In genomic region chr6:41723178-41723935, GRCh38 we compare ENCODE assay signal across 8 cellular contexts. TPM values are rescaled to one million over a fixed set of nuclear protein-coding genes. Genes with fewer than 3 reads are reported as not detected.
A peak's percentile ranks its signal among the peaks of the same experiment; 100 is the strongest.
DNase-seq lines count a peak whose midpoint lies in the region; ATAC-seq and TF ChIP-seq lines count a peak whose summit lies in the region.

No MANE protein-coding gene starts in this region.

- ATAC-seq in GM19043 (IDR thresholded peaks at IDR 0.05; ENCODE audit: low read depth, unreplicated experiment): peak; percentile 73
- peak; percentile 71 for ATAC-seq in HG03135 (IDR thresholded peaks at IDR 0.05; ENCODE audit: unreplicated experiment)

- H3K4me3 ChIP-seq in AG10803 (ENCODE audit: low read length) (peak overlapping the region; percentile 8; the same call in 1 of the 2 replicates), mucosa of rectum (ENCODE audit: low read length in 2 of 2) (peak overlapping the region in 1 of 2 donors; percentile 32)

- DNase-seq in AG10803 (ENCODE audit: low read depth) (peak; percentile 91), RPMI7951 (ENCODE audit: low read depth) (peak; percentile 92), epithelial cell of prostate (ENCODE audit: low read depth, low spot score) (no peak)
- no peak for DNase-seq in stimulated activated CD4-positive, alpha-beta T cell treated with anti-CD3 and anti-CD28 coated beads, Interleukin-2, amount 100 ng/mL, for 48 hours
- DNase-seq in activated T-cell treated with anti-CD3 and anti-CD28 coated beads, Interleukin-2, amount 50 U/mL, for 48 hours: no peak

- peaks cover 0 to 2% of the 10 kb centered on the region in 2 donors for H3K36me3 ChIP-seq in mucosa of rectum (ENCODE audit: control insufficient read depth in 2 of 2, insufficient read depth in 2 of 2, low read length in 2 of 2)

- peak overlapping the region in 1 of 2 donors; percentile 3 for H3K9ac ChIP-seq in mucosa of rectum (ENCODE audit: low read depth in 1 of 2, low read length in 2 of 2)

- no peaks in the 10 kb centered on the region for H3K9me3 ChIP-seq in mucosa of rectum (ENCODE audit: control insufficient read depth in 2 of 2, low read length in 2 of 2)

- H3K27me3 ChIP-seq in mucosa of rectum (ENCODE audit: control insufficient read depth in 2 of 2, insufficient read depth in 2 of 2, low read length in 2 of 2): no peaks in the 10 kb centered on the region

- H3K27ac ChIP-seq in epithelial cell of prostate (peak overlapping the region; percentile 63), mucosa of rectum (ENCODE audit: low read depth in 2 of 2, low read length in 2 of 2) (peak overlapping the region; percentile 52 to 62)

- H3K4me1 ChIP-seq in mucosa of rectum (ENCODE audit: control insufficient read depth in 2 of 2, insufficient read depth in 2 of 2, low read length in 2 of 2): peaks cover 32 to 39% of the 10 kb centered on the region in 2 donors

- TF ChIP-seq CTCF in AG10803 (conservative IDR thresholded peaks at IDR 0.05; ENCODE audit: low read length): 0 out of 2 replicates have a peak, but pooled peaks have one; percentile 2

RNA-seq across cellular contexts. Expression of gene TFEB, which starts 12.1 kb away (rescaled TPM):
- total RNA-seq in RPMI7951 (2014; rRNA removed; shearing (Covaris generic)): 11.7 and 11.8 TPM in 2 replicates

RNA-seq across cellular contexts. Expression of gene PGC, which starts 23.8 kb away (rescaled TPM):
- not detected in 2 replicates for total RNA-seq in RPMI7951 (2014; rRNA removed; shearing (Covaris generic))

RNA-seq across cellular contexts. Expression of gene FRS3, which starts 56.3 kb away (rescaled TPM):
- total RNA-seq in RPMI7951 (2014; rRNA removed; shearing (Covaris generic)): 1.2 and 2.3 TPM in 2 replicates

RNA-seq across cellular contexts. Expression of gene PRICKLE4, which starts 57.2 kb away (rescaled TPM):
- 0.12 and 0.88 TPM in 2 replicates for total RNA-seq in RPMI7951 (2014; rRNA removed; shearing (Covaris generic))

Comparison
In these comparisons a context has a peak if more than half of its experiments do, and no peak if none do; other contexts are left out.
1. DNase-seq: peak in AG10803 (single experiment) and RPMI7951 (single experiment); none in epithelial cell of prostate (single experiment), stimulated activated CD4-positive, alpha-beta T cell treated with anti-CD3 and anti-CD28 coated beads, Interleukin-2, amount 100 ng/mL, for 48 hours (0 of 2) and activated T-cell treated with anti-CD3 and anti-CD28 coated beads, Interleukin-2, amount 50 U/mL, for 48 hours (0 of 2).